19 cellular contexts compared by ENCODE assay signal in genomic region chr1:89728381-89728780, GRCh38.
A peak's percentile ranks its signal among the peaks of the same experiment; 100 is the strongest.
DNase-seq lines count a peak whose midpoint lies in the region; ATAC-seq and TF ChIP-seq lines count a peak whose summit lies in the region.
"Had no signal": no experiment of that assay in that cellular context is flagged by ENCODE, and none has a peak within 500 bp of the region (broad histone marks: within the 10 kb centered on the region; RNA-seq: fewer than 3 reads in every experiment).

No MANE protein-coding gene starts in this region.

- H3K36me3 ChIP-seq in BLaER1, result 0 out of 2 replicates have a peak, but pooled peaks cover 4% of the 10 kb centered on the region
- H3K36me3 ChIP-seq in lung (ENCODE audit: control insufficient read depth in 2 of 2, insufficient read depth in 2 of 2, low read length in 2 of 2), result no peaks in the 10 kb centered on the region
- H3K36me3 ChIP-seq: HAP-1, transverse colon had no signal

- H3K27ac Mint-ChIP-seq in CD4-positive, alpha-beta T cell, result peak overlapping the region; percentile 4
- peak overlapping the region; percentile 94 for H3K27ac Mint-ChIP-seq in activated naive CD8-positive, alpha-beta T cell
- H3K27ac Mint-ChIP-seq: activated B cell treated with CpG ODN at 0.5 μM for 24 hours; activated naive CD4-positive, alpha-beta T cell treated with anti-CD3 and anti-CD28 coated beads for 36 hours; endodermal cell had no signal

- intact Hi-C loops in CD4-positive, alpha-beta T cell (cut with DNase I, micrococcal nuclease), result no loop called here

- no peak overlapping the region for H3K4me3 Mint-ChIP-seq in CD4-positive, alpha-beta T cell
- no peak overlapping the region for H3K4me3 Mint-ChIP-seq in activated naive CD8-positive, alpha-beta T cell
- H3K4me3 Mint-ChIP-seq: activated B cell treated with CpG ODN at 0.5 μM for 24 hours; activated naive CD4-positive, alpha-beta T cell treated with anti-CD3 and anti-CD28 coated beads for 36 hours; endodermal cell had no signal

- H3K9me3 ChIP-seq in BLaER1 (no peaks in the 10 kb centered on the region; the same call in 1 of the 2 replicates), lung (ENCODE audit: control insufficient read depth in 2 of 2, insufficient read depth in 1 of 2, low read length in 1 of 2) (no peaks in the 10 kb centered on the region)
- no peaks in the 10 kb centered on the region for H3K9me3 ChIP-seq in CD4-positive, alpha-beta T cell (ENCODE audit: control insufficient read depth, low read length)
- H3K9me3 ChIP-seq: HAP-1, transverse colon had no signal

- H3K4me3 ChIP-seq in BLaER1 (no peak overlapping the region), lung (no peak overlapping the region)
- H3K4me3 ChIP-seq: HAP-1, transverse colon had no signal

- no peak overlapping the region for H3K9ac ChIP-seq in BLaER1

- H3K9me3 Mint-ChIP-seq in CD4-positive, alpha-beta T cell, result no peaks in the 10 kb centered on the region
- peaks cover 11% of the 10 kb centered on the region for H3K9me3 Mint-ChIP-seq in activated naive CD8-positive, alpha-beta T cell (ENCODE audit: low read depth)
- H3K9me3 Mint-ChIP-seq: activated B cell treated with CpG ODN at 0.5 μM for 24 hours, endodermal cell had no signal

- H3K4me1 ChIP-seq in BLaER1 (peaks cover 38% of the 10 kb centered on the region), lung (ENCODE audit: control insufficient read depth in 2 of 2, insufficient read depth in 2 of 2, low read length in 2 of 2) (peaks cover 7 to 9% of the 10 kb centered on the region in 2 donors)
- H3K4me1 ChIP-seq: HAP-1 had no signal

- peaks cover 6% of the 10 kb centered on the region for H3K36me3 Mint-ChIP-seq in CD4-positive, alpha-beta T cell (ENCODE audit: low read depth)
- peaks cover 31% of the 10 kb centered on the region for H3K36me3 Mint-ChIP-seq in activated naive CD8-positive, alpha-beta T cell

- peaks cover 53% of the 10 kb centered on the region for H3K4me1 Mint-ChIP-seq in CD4-positive, alpha-beta T cell (ENCODE audit: low read depth)
- H3K4me1 Mint-ChIP-seq in activated naive CD8-positive, alpha-beta T cell (ENCODE audit: low read depth), result peaks cover 81% of the 10 kb centered on the region
- H3K4me1 Mint-ChIP-seq: endodermal cell had no signal

- no peaks in the 10 kb centered on the region for H3K27me3 Mint-ChIP-seq in CD4-positive, alpha-beta T cell
- H3K27me3 Mint-ChIP-seq in activated naive CD8-positive, alpha-beta T cell, result no peaks in the 10 kb centered on the region
- H3K27me3 Mint-ChIP-seq: activated B cell treated with CpG ODN at 0.5 μM for 24 hours had no signal

- H3K27ac ChIP-seq in BLaER1 (no peak overlapping the region), lung (ENCODE audit: low read depth in 1 of 2, low read length in 1 of 2) (peak overlapping the region; percentile 14 to 34)
- H3K27ac ChIP-seq in CD4-positive, alpha-beta T cell (ENCODE audit: low read depth, low read length), result no peak overlapping the region
- H3K27ac ChIP-seq: transverse colon had no signal

- H3K27me3 ChIP-seq in BLaER1 (no peaks in the 10 kb centered on the region), lung (ENCODE audit: control insufficient read depth, insufficient read depth) (no peaks in the 10 kb centered on the region)
- no peaks in the 10 kb centered on the region for H3K27me3 ChIP-seq in CD4-positive, alpha-beta T cell (ENCODE audit: control insufficient read depth, insufficient read depth, low read length)
- H3K27me3 ChIP-seq: transverse colon had no signal

- ATAC-seq in CD4-positive, alpha-beta T cell (ENCODE audit: poor library complexity), result no peak
- ATAC-seq in lung (ENCODE audit: insufficient read depth, low FRiP score), result no peak
- no peak for ATAC-seq in GM18907 (IDR thresholded peaks at IDR 0.05; ENCODE audit: unreplicated experiment)

- TF ChIP-seq CTCF in CD4-positive, alpha-beta T cell (IDR thresholded peaks at IDR 0.05), result no peak
- TF ChIP-seq CTCF in lung (IDR thresholded peaks at IDR 0.05; ENCODE audit: control extremely low read depth, extremely low read depth), result no peak

- POLR2A ChIA-PET in CD4-positive, alpha-beta T cell (lab: Charles Lee), result interaction anchor here (1.2 kb wide), 1 partner anchor 9 kb away, joined by 4 read pairs; no protein-coding TSS in a partner anchor

- WGBS in lung, 2 donors, result 57 to 58% methylated on average over 4 of the region's 4 CpGs

- peak overlapping the region; percentile 19 for H3K4me2 ChIP-seq in BLaER1

- CTCF ChIA-PET in CD4-positive, alpha-beta T cell (lab: Charles Lee), result interaction anchor here (0.5 kb wide), 1 partner anchor 34 kb away, joined by 3 read pairs; no protein-coding TSS in a partner anchor

- no peak for DNase-seq in CD4-positive, alpha-beta T cell
- DNase-seq in lung (ENCODE audit: low spot score) (no peak), NCI-H748 treated with DMSO at 0.1 percent for 48 hours (lab: John Stamatoyannopoulos, UW) (no peak)
- DNase-seq in activated CD4-positive, CD25-positive, alpha-beta regulatory T cell treated with anti-CD3 and anti-CD28 coated beads, Interleukin-2, amount 50 U/mL, for 72 hours, result no peak
- DNase-seq: activated B cell treated with CpG ODN at 0.5 μM for 24 hours; activated naive CD4-positive, alpha-beta T cell treated with anti-CD3 and anti-CD28 coated beads for 36 hours; AML-193; endodermal cell; head of caudate nucleus; NCI-H1417; NCI-H2107; NCI-H526 treated with DMSO at 0.1 percent for 48 hours; retina; SHP77 treated with DMSO at 0.1 percent for 48 hours; transverse colon had no signal

- H4K20me1 ChIP-seq in BLaER1, result no peaks in the 10 kb centered on the region

Comparison
In these comparisons a context has a peak if more than half of its experiments do, and no peak if none do; other contexts are left out.
1. H3K27ac ChIP-seq: peak in lung (2 of 2); none in BLaER1 (single experiment) and CD4-positive, alpha-beta T cell (single experiment).